Comparison of ENCODE assay signal across 9 cellular contexts in the genomic region with DNA sequence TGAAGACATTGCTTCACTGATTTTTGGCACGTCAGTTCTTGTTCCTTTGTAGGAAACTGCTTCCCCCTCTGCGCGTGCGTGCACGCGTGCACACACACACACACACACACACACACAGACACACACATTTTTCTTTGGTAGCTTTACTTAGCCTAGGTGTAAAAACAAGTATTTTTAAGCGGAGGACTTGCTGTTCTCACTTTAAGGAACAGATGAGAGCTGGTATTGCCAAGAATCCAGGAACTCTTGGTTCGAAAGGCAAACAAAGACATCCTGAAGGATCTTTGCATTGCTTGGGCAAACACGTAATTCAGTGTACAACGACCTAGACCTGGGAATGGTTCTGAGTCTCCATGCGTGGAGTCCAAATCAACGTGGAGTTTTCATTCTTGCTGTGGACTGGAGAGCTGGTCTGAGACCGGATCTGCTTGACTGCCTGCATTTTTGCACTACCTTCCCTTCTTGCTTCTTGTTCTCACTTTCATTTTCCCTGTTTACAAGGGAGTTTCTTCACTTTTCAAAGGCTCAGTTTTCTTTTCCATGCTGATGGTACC. TPM values are rescaled to one million over a fixed set of nuclear protein-coding genes. Genes with fewer than 3 reads are reported as not detected.
DNase-seq lines count a peak whose midpoint lies in the region; ATAC-seq, FAIRE-seq and TF ChIP-seq lines count a peak whose summit lies in the region.
"Had no signal": no experiment of that assay in that cellular context is flagged by ENCODE, and none has a peak within 500 bp of the region (broad histone marks: within the 10 kb centered on the region; RNA-seq: fewer than 3 reads in every experiment).

No MANE protein-coding gene starts in this region.

- TF ChIP-seq POLR2A in right lobe of liver (IDR thresholded peaks at IDR 0.05) (no peak), HepG2 (IDR thresholded peaks at IDR 0.05; ENCODE audit: insufficient read depth in 1 of 2, low read depth in 2 of 2, low read length in 2 of 2) (no peak)

- H3K9ac ChIP-seq in HepG2 (ENCODE audit: insufficient read depth, low read depth, low read length), result no peak overlapping the region
- peak overlapping the region; percentile 60 for H3K9ac ChIP-seq in keratinocyte (ENCODE audit: control insufficient read depth, extremely low read depth, insufficient read depth, low read length)

- intact Hi-C loops in right lobe of liver (cut with DNase I) (no loop called here), HepG2 (cut with micrococcal nuclease; ENCODE audit: unreplicated experiment) (no loop called here), upper lobe of right lung (cut with DNase I) (no loop called here)

- TF ChIP-seq RAD21 in HepG2 (CRISPR knock-in tag; IDR thresholded peaks at IDR 0.05), result no peak

- H3K4me2 ChIP-seq in HepG2 (ENCODE audit: low read depth, low read length) (no peak overlapping the region), keratinocyte (ENCODE audit: control insufficient read depth, extremely low read depth, insufficient read depth, low read depth, low read length) (peak overlapping the region; percentile 94)

- H3K27ac ChIP-seq in right lobe of liver (peak overlapping the region in 2 of 3 donors; percentile 9 to 28), HepG2 (ENCODE audit: extremely low read length, insufficient read depth, low read length) (no peak overlapping the region), keratinocyte (ENCODE audit: control insufficient read depth, insufficient read depth, low read length) (peak overlapping the region; percentile 50), upper lobe of right lung (peak overlapping the region; percentile 75)
- H3K27ac ChIP-seq: SJSA1 had no signal

- H3K4me1 ChIP-seq in right lobe of liver, result peaks cover 0 to 5% (median 0%) of the 10 kb centered on the region in 4 donors
- peaks cover 12% of the 10 kb centered on the region for H3K4me1 ChIP-seq in HepG2 (ENCODE audit: insufficient read depth, low read length)
- peaks cover 18% of the 10 kb centered on the region for H3K4me1 ChIP-seq in keratinocyte (ENCODE audit: control insufficient read depth, extremely low read depth, insufficient read depth, low read length)
- peaks cover 30% of the 10 kb centered on the region for H3K4me1 ChIP-seq in upper lobe of right lung

- TF ChIP-seq EP300 in HepG2 (IDR thresholded peaks at IDR 0.05; ENCODE audit: low read depth in 2 of 2, low read length in 2 of 2), result no peak
- no peak for TF ChIP-seq EP300 in HepG2 (CRISPR knock-in tag; IDR thresholded peaks at IDR 0.05; ENCODE audit: borderline replicate concordance)

- dilution Hi-C loops in keratinocyte (cut with MboI; ENCODE audit: extremely low pct_ligation_motif_present, low sequenced_read_pairs), result no loop called here

- no peaks in the 10 kb centered on the region for H3K9me3 ChIP-seq in right lobe of liver
- H3K9me3 ChIP-seq in HepG2 (ENCODE audit: low read length), result no peaks in the 10 kb centered on the region
- H3K9me3 ChIP-seq in keratinocyte (ENCODE audit: control insufficient read depth, low read depth, low read length), result no peaks in the 10 kb centered on the region
- no peaks in the 10 kb centered on the region for H3K9me3 ChIP-seq in upper lobe of right lung
- H3K9me3 ChIP-seq: SJSA1 had no signal

- 71% methylated on average over 13 of the region's 13 CpGs for WGBS in right lobe of liver (ENCODE audit: insufficient coverage, low coverage, low lambda C conversion rate, missing lambda C conversion rate)
- WGBS in HepG2 (ENCODE audit: low lambda C conversion rate), result 93% methylated on average over 13 of the region's 13 CpGs

- no TSS peak for BruUV-seq in HepG2 (replicated peaks; lab: Mats Ljungman, UMichigan)

- H3K79me2 ChIP-seq in HepG2 (ENCODE audit: insufficient read depth, low read length) (no peaks in the 10 kb centered on the region), keratinocyte (ENCODE audit: control insufficient read depth, insufficient read depth, low read length) (no peaks in the 10 kb centered on the region)

- TF ChIP-seq CTCF in right lobe of liver (IDR thresholded peaks at IDR 0.05) (no peak), HepG2 (CRISPR knock-in tag; IDR thresholded peaks at IDR 0.05) (no peak), keratinocyte (optimal IDR thresholded peaks at IDR 0.05 in 1 of 3, IDR thresholded peaks at IDR 0.05 in 1 of 3, conservative IDR thresholded peaks at IDR 0.05 in 1 of 3; ENCODE audit: extremely low read depth in 1 of 3, insufficient read depth in 2 of 3, low read length in 3 of 3) (no peak), upper lobe of right lung (IDR thresholded peaks at IDR 0.05) (no peak)

- POLR2A ChIA-PET in HepG2 (lab: Yijun Ruan, JAX), result no interaction called here

- H3K36me3 ChIP-seq in right lobe of liver (no peaks in the 10 kb centered on the region), HepG2 (replicated peaks in 1 of 2; ENCODE audit: control insufficient read depth in 1 of 2, insufficient read depth in 2 of 2, low read length in 2 of 2) (peaks cover 0 to 2% of the 10 kb centered on the region in 2 experiments; a peak in 3 of 5 replicates), keratinocyte (ENCODE audit: control insufficient read depth in 2 of 2, extremely low read depth in 1 of 2, insufficient read depth in 2 of 2, low read length in 2 of 2) (no peaks in the 10 kb centered on the region), upper lobe of right lung (peaks cover 6% of the 10 kb centered on the region)
- H3K36me3 ChIP-seq: SJSA1 had no signal

- FAIRE-seq in HepG2 (lab: Jason Lieb, UNC) (no peak), keratinocyte (lab: Jason Lieb, UNC) (peak; percentile 41)

- H4K20me1 ChIP-seq in HepG2 (ENCODE audit: insufficient read depth, low read length) (no peaks in the 10 kb centered on the region), keratinocyte (ENCODE audit: control insufficient read depth, extremely low read depth, insufficient read depth, low read length) (no peaks in the 10 kb centered on the region)

- H3K4me3 ChIP-seq in right lobe of liver, result no peak overlapping the region
- no peak overlapping the region for H3K4me3 ChIP-seq in HepG2 (replicated peaks in 1 of 3; ENCODE audit: insufficient read depth in 1 of 3, low read depth in 2 of 3, low read length in 3 of 3)
- H3K4me3 ChIP-seq in keratinocyte (ENCODE audit: control insufficient read depth in 2 of 3, extremely low read depth in 1 of 3, insufficient read depth in 2 of 3, low read depth in 1 of 3, low read length in 3 of 3), result peak overlapping the region in 2 of 3 experiments; percentile 52 to 58
- peak overlapping the region; percentile 34 for H3K4me3 ChIP-seq in upper lobe of right lung
- H3K4me3 ChIP-seq: SJSA1 had no signal

- H3K9me1 ChIP-seq in keratinocyte (ENCODE audit: control insufficient read depth, extremely low read depth, insufficient read depth, low read length), result no peaks in the 10 kb centered on the region

- H3K27me3 ChIP-seq in right lobe of liver (no peaks in the 10 kb centered on the region), HepG2 (ENCODE audit: control insufficient read depth in 1 of 2, insufficient read depth in 2 of 2, low read length in 2 of 2) (no peaks in the 10 kb centered on the region), keratinocyte (ENCODE audit: control insufficient read depth, extremely low read depth, insufficient read depth, low read length) (no peaks in the 10 kb centered on the region), upper lobe of right lung (no peaks in the 10 kb centered on the region)
- H3K27me3 ChIP-seq: SJSA1 had no signal

- CTCF ChIA-PET in HepG2 (lab: Yijun Ruan, JAX; ENCODE audit: low intra/inter-chr PET ratio, low total read pairs), result no interaction called here

- no peak for DNase-seq in right lobe of liver
- DNase-seq in HepG2 (ENCODE audit: low spot score), result no peak
- peak; percentile 42 for DNase-seq in MV-4-11 (lab: John Stamatoyannopoulos, UW)
- DNase-seq in keratinocyte (ENCODE audit: low read depth, low spot score), result no peak
- DNase-seq in upper lobe of right lung, result peak; percentile 82
- no peak for DNase-seq in NCI-H1417 (lab: John Stamatoyannopoulos, UW)
- no peak for DNase-seq in epidermal melanocyte (ENCODE audit: insufficient read length, low spot score)

- in situ Hi-C loops in HepG2 (cut with HindIII; ENCODE audit: extremely low pct_ligation_motif_present, low pct_unique_long_range_greater_than_20kb), result no loop called here

- H2AFZ ChIP-seq in HepG2 (ENCODE audit: low read length), result no peak overlapping the region
- H2AFZ ChIP-seq in keratinocyte (ENCODE audit: control insufficient read depth, low read length), result peak overlapping the region; percentile 91

- ATAC-seq in right lobe of liver, result peak in 1 of 4 donors; percentile 28
- ATAC-seq in HepG2, result no peak
- ATAC-seq in upper lobe of right lung, result peak; percentile 80
- ATAC-seq in GM19324 (IDR thresholded peaks at IDR 0.05; ENCODE audit: low FRiP score, unreplicated experiment), result no peak

RNA-seq across cellular contexts. Expression of a gene that starts 8.2 kb away (rescaled TPM):
- total RNA-seq in right lobe of liver, result 1 to 10 TPM; 3.4 to 6.5 (median 5.2) TPM
- total RNA-seq in HepG2 (2016; rRNA removed; fragmentation: Illumina TruSeq; extraction: Trizol), result 2.9 and 3.7 TPM in 2 replicates
- total RNA-seq in HepG2 (2016; cell fraction: cytosol; rRNA removed; fragmentation: Illumina TruSeq; extraction: Trizol; ENCODE audit: low read depth), result 0.71 and 1.0 TPM in 2 replicates
- total RNA-seq in HepG2 (2016; cell fraction: insoluble cytoplasmic fraction; rRNA removed; fragmentation: Illumina TruSeq; extraction: Trizol), result 2.6 and 3.8 TPM in 2 replicates
- total RNA-seq in HepG2 (2016; cell fraction: membrane; rRNA removed; fragmentation: Illumina TruSeq; extraction: Trizol), result 3.2 and 3.4 TPM in 2 replicates
- total RNA-seq in HepG2 (2016; cell fraction: nucleus; rRNA removed; fragmentation: Illumina TruSeq; extraction: Trizol), result 3.6 and 4.0 TPM in 2 replicates
- polyA plus RNA-seq in HepG2 (2011; rRNA removed), result 7.8 and 9.0 TPM in 2 replicates
- 4.0 and 6.0 TPM in 2 replicates for polyA plus RNA-seq in HepG2 (2011; cell fraction: cytosol; rRNA removed)
- 4.3 and 5.1 TPM in 2 replicates for polyA plus RNA-seq in HepG2 (2011; cell fraction: nucleus; rRNA removed)
- polyA plus RNA-seq in HepG2 (2012), result 2.8 and 3.7 TPM in 2 replicates
- polyA plus RNA-seq in HepG2 (2016; cell fraction: cytosol; fragmentation: Illumina TruSeq; extraction: Trizol; ENCODE audit: low read depth), result 0.76 and 0.84 TPM in 2 replicates
- 3.6 and 4.6 TPM in 2 replicates for polyA plus RNA-seq in HepG2 (2016; cell fraction: insoluble cytoplasmic fraction; fragmentation: Illumina TruSeq; extraction: Trizol; ENCODE audit: low read depth)
- 3.8 and 4.7 TPM in 2 replicates for polyA plus RNA-seq in HepG2 (2016; cell fraction: membrane; fragmentation: Illumina TruSeq; extraction: Trizol; ENCODE audit: low read depth)
- polyA plus RNA-seq in HepG2 (2016; cell fraction: nucleus; fragmentation: Illumina TruSeq; extraction: Trizol; ENCODE audit: insufficient read depth, low read depth), result 6.2 and 8.2 TPM in 2 replicates
- polyA minus RNA-seq in HepG2 (2011; rRNA and poly(A)+ RNA removed; ENCODE audit: low replicate concordance), result 17.9 and 29.5 TPM in 2 replicates
- 4.1 and 4.8 TPM in 2 replicates for polyA minus RNA-seq in HepG2 (2011; cell fraction: cytosol; rRNA and poly(A)+ RNA removed)
- 4.6 and 8.5 TPM in 2 replicates for polyA minus RNA-seq in HepG2 (2011; cell fraction: nucleus; rRNA and poly(A)+ RNA removed)
- 7.0 to 7.6 TPM (median 7.6 TPM) in 3 replicates for polyA plus RNA-seq in keratinocyte
- polyA plus RNA-seq in keratinocyte (2011; ENCODE audit: low read depth), result 5.3 TPM
- polyA plus RNA-seq in keratinocyte (2011; cell fraction: cytosol; rRNA removed), result 5.3 and 9.4 TPM in 2 replicates
- polyA plus RNA-seq in keratinocyte (2011; cell fraction: nucleus; rRNA removed), result 9.6 and 10.2 TPM in 2 replicates
- 3.5 and 3.8 TPM in 2 replicates for polyA plus RNA-seq in keratinocyte (2012; ENCODE audit: low replicate concordance)
- polyA minus RNA-seq in keratinocyte, result 9.2 to 10.8 TPM (median 10.4 TPM) in 3 replicates
- 4.0 TPM for polyA minus RNA-seq in keratinocyte (2011; cell fraction: cytosol; rRNA and poly(A)+ RNA removed)
- polyA minus RNA-seq in keratinocyte (2011; cell fraction: nucleus; rRNA and poly(A)+ RNA removed), result 5.1 and 7.4 TPM in 2 replicates
- 18.4 TPM for total RNA-seq in upper lobe of right lung

RNA-seq across cellular contexts. Expression of a gene that starts 31.7 kb away (rescaled TPM):
- total RNA-seq in right lobe of liver (100 to 1,000 TPM in 2 of 6 experiments, 10 to 100 TPM in 4; 31.0 to 155 (median 49.1) TPM), HepG2 (2016; rRNA removed; fragmentation: Illumina TruSeq; extraction: Trizol) (158 and 215 TPM in 2 replicates), upper lobe of right lung (112 TPM)
- 46.6 and 55.3 TPM in 2 replicates for total RNA-seq in HepG2 (2016; cell fraction: cytosol; rRNA removed; fragmentation: Illumina TruSeq; extraction: Trizol; ENCODE audit: low read depth)
- 159 and 225 TPM in 2 replicates for total RNA-seq in HepG2 (2016; cell fraction: insoluble cytoplasmic fraction; rRNA removed; fragmentation: Illumina TruSeq; extraction: Trizol)
- 93.6 and 101 TPM in 2 replicates for total RNA-seq in HepG2 (2016; cell fraction: membrane; rRNA removed; fragmentation: Illumina TruSeq; extraction: Trizol)
- 67.3 and 67.5 TPM in 2 replicates for total RNA-seq in HepG2 (2016; cell fraction: nucleus; rRNA removed; fragmentation: Illumina TruSeq; extraction: Trizol)
- polyA plus RNA-seq in HepG2 (2011; rRNA removed) (85.3 and 108 TPM in 2 replicates), keratinocyte (159 to 214 TPM (median 211 TPM) in 3 replicates)
- polyA plus RNA-seq in HepG2 (2011; cell fraction: cytosol; rRNA removed), result 86.2 and 105 TPM in 2 replicates
- 27.9 and 32.8 TPM in 2 replicates for polyA plus RNA-seq in HepG2 (2011; cell fraction: nucleus; rRNA removed)
- 76.7 and 118 TPM in 2 replicates for polyA plus RNA-seq in HepG2 (2012)
- polyA plus RNA-seq in HepG2 (2016; cell fraction: cytosol; fragmentation: Illumina TruSeq; extraction: Trizol; ENCODE audit: low read depth), result 39.8 and 53.2 TPM in 2 replicates
- polyA plus RNA-seq in HepG2 (2016; cell fraction: insoluble cytoplasmic fraction; fragmentation: Illumina TruSeq; extraction: Trizol; ENCODE audit: low read depth), result 253 and 272 TPM in 2 replicates
- polyA plus RNA-seq in HepG2 (2016; cell fraction: membrane; fragmentation: Illumina TruSeq; extraction: Trizol; ENCODE audit: low read depth), result 85.8 and 96.0 TPM in 2 replicates
- 105 and 112 TPM in 2 replicates for polyA plus RNA-seq in HepG2 (2016; cell fraction: nucleus; fragmentation: Illumina TruSeq; extraction: Trizol; ENCODE audit: insufficient read depth, low read depth)
- 15.1 and 22.4 TPM in 2 replicates for polyA minus RNA-seq in HepG2 (2011; rRNA and poly(A)+ RNA removed; ENCODE audit: low replicate concordance)
- polyA minus RNA-seq in HepG2 (2011; cell fraction: cytosol; rRNA and poly(A)+ RNA removed), result 30.9 and 42.0 TPM in 2 replicates
- polyA minus RNA-seq in HepG2 (2011; cell fraction: nucleus; rRNA and poly(A)+ RNA removed), result 35.5 and 40.2 TPM in 2 replicates
- polyA plus RNA-seq in keratinocyte (2011; ENCODE audit: low read depth), result 104 TPM
- 222 and 310 TPM in 2 replicates for polyA plus RNA-seq in keratinocyte (2011; cell fraction: cytosol; rRNA removed)
- polyA plus RNA-seq in keratinocyte (2011; cell fraction: nucleus; rRNA removed), result 115 and 146 TPM in 2 replicates
- 132 and 242 TPM in 2 replicates for polyA plus RNA-seq in keratinocyte (2012; ENCODE audit: low replicate concordance)
- polyA minus RNA-seq in keratinocyte, result 22.0 to 47.9 TPM (median 44.0 TPM) in 3 replicates
- polyA minus RNA-seq in keratinocyte (2011; cell fraction: cytosol; rRNA and poly(A)+ RNA removed), result 94.0 TPM
- polyA minus RNA-seq in keratinocyte (2011; cell fraction: nucleus; rRNA and poly(A)+ RNA removed), result 21.2 and 40.0 TPM in 2 replicates

RNA-seq across cellular contexts. Expression of a gene that starts 38.3 kb away (rescaled TPM):
- total RNA-seq in right lobe of liver, result not detected
- not detected in 2 replicates for total RNA-seq in HepG2 (2016; rRNA removed; fragmentation: Illumina TruSeq; extraction: Trizol)
- not detected in 2 replicates for total RNA-seq in HepG2 (2016; cell fraction: cytosol; rRNA removed; fragmentation: Illumina TruSeq; extraction: Trizol; ENCODE audit: low read depth)
- not detected in 2 replicates for total RNA-seq in HepG2 (2016; cell fraction: insoluble cytoplasmic fraction; rRNA removed; fragmentation: Illumina TruSeq; extraction: Trizol)
- total RNA-seq in HepG2 (2016; cell fraction: membrane; rRNA removed; fragmentation: Illumina TruSeq; extraction: Trizol), result not detected in 2 replicates
- not detected in 2 replicates for total RNA-seq in HepG2 (2016; cell fraction: nucleus; rRNA removed; fragmentation: Illumina TruSeq; extraction: Trizol)
- polyA plus RNA-seq in HepG2 (2011; rRNA removed), result not detected in 2 replicates
- polyA plus RNA-seq in HepG2 (2011; cell fraction: cytosol; rRNA removed), result not detected in 2 replicates
- not detected in 2 replicates for polyA plus RNA-seq in HepG2 (2011; cell fraction: nucleus; rRNA removed)
- not detected in 2 replicates for polyA plus RNA-seq in HepG2 (2012)
- polyA plus RNA-seq in HepG2 (2016; cell fraction: cytosol; fragmentation: Illumina TruSeq; extraction: Trizol; ENCODE audit: low read depth), result not detected in 2 replicates
- polyA plus RNA-seq in HepG2 (2016; cell fraction: insoluble cytoplasmic fraction; fragmentation: Illumina TruSeq; extraction: Trizol; ENCODE audit: low read depth), result not detected in 2 replicates
- polyA plus RNA-seq in HepG2 (2016; cell fraction: membrane; fragmentation: Illumina TruSeq; extraction: Trizol; ENCODE audit: low read depth), result not detected in 2 replicates
- polyA plus RNA-seq in HepG2 (2016; cell fraction: nucleus; fragmentation: Illumina TruSeq; extraction: Trizol; ENCODE audit: insufficient read depth, low read depth), result not detected in 2 replicates
- polyA minus RNA-seq in HepG2 (2011; rRNA and poly(A)+ RNA removed; ENCODE audit: low replicate concordance), result not detected in 2 replicates
- not detected in 2 replicates for polyA minus RNA-seq in HepG2 (2011; cell fraction: cytosol; rRNA and poly(A)+ RNA removed)
- not detected in 2 replicates for polyA minus RNA-seq in HepG2 (2011; cell fraction: nucleus; rRNA and poly(A)+ RNA removed)
- polyA plus RNA-seq in keratinocyte, result not detected in 3 replicates
- not detected for polyA plus RNA-seq in keratinocyte (2011; ENCODE audit: low read depth)
- polyA plus RNA-seq in keratinocyte (2011; cell fraction: cytosol; rRNA removed), result not detected in 2 replicates
- polyA plus RNA-seq in keratinocyte (2011; cell fraction: nucleus; rRNA removed), result not detected in 2 replicates
- not detected in 2 replicates for polyA plus RNA-seq in keratinocyte (2012; ENCODE audit: low replicate concordance)
- not detected in 3 replicates for polyA minus RNA-seq in keratinocyte
- not detected for polyA minus RNA-seq in keratinocyte (2011; cell fraction: cytosol; rRNA and poly(A)+ RNA removed)
- not detected in 2 replicates for polyA minus RNA-seq in keratinocyte (2011; cell fraction: nucleus; rRNA and poly(A)+ RNA removed)
- not detected for total RNA-seq in upper lobe of right lung
- total RNA-seq: SJSA1 had no signal

Comparison
In these comparisons a context has a peak if more than half of its experiments do, and no peak if none do; other contexts are left out.
1. DNase-seq: peak in MV-4-11 (single experiment) and upper lobe of right lung (single experiment); none in right lobe of liver (0 of 3), HepG2 (single experiment), keratinocyte (single experiment), NCI-H1417 (0 of 3) and epidermal melanocyte (single experiment).
2. H3K4me3 ChIP-seq: peak in keratinocyte (2 of 3) and upper lobe of right lung (single experiment); none in right lobe of liver (0 of 3) and HepG2 (0 of 3).